Comparison of ENCODE assay signal across 18 cellular contexts in the genomic region with DNA sequence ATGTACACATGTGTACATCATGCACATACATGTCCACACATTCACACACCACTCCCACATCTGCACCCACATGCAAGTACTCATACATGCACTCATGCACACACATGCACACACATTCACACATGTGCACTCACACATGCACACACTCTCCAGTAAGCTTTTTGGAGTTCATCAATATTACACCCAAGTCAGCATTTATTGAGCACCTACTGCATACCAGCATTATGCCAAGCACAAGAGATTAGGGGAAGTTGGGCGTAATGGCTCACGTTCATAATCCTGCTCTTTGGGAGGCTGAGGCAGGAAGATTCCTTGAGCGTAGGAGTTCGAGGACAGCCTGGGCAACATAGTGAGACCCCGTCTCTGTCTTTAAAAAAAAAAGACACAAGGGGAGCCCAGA.
DNase-seq lines count a peak whose midpoint lies in the region; ATAC-seq, FAIRE-seq and TF ChIP-seq lines count a peak whose summit lies in the region.
"Had no signal": no experiment of that assay in that cellular context is flagged by ENCODE, and none has a peak within 500 bp of the region (broad histone marks: within the 10 kb centered on the region; RNA-seq: fewer than 3 reads in every experiment).

No MANE protein-coding gene starts in this region.

- no peak overlapping the region for H3K14ac ChIP-seq in IMR-90 (replicated peaks; ENCODE audit: low read depth, low read length)
- H3K14ac ChIP-seq in trophoblast cell (ENCODE audit: low read length) = no peak overlapping the region

- H2AK9ac ChIP-seq in IMR-90 (replicated peaks; ENCODE audit: low read depth, low read length, poor library complexity) = no peak overlapping the region

- no peaks in the 10 kb centered on the region for H3K36me3 ChIP-seq in IMR-90 (ENCODE audit: control insufficient read depth, insufficient read depth, low read length)
- no peaks in the 10 kb centered on the region for H3K36me3 ChIP-seq in bronchial epithelial cell (ENCODE audit: control insufficient read depth, insufficient read depth, low read length)
- H3K36me3 ChIP-seq in trophoblast cell (ENCODE audit: control insufficient read depth in 1 of 2, insufficient read depth in 2 of 2, low read length in 2 of 2) = no peaks in the 10 kb centered on the region
- H3K36me3 ChIP-seq in mesendoderm (ENCODE audit: control insufficient read depth, insufficient read depth, low read length) = no peaks in the 10 kb centered on the region
- H3K36me3 ChIP-seq: HAP-1 had no signal

- H2BK120ac ChIP-seq in IMR-90 (ENCODE audit: low read depth, low read length) = no peak overlapping the region
- H2BK120ac ChIP-seq in trophoblast cell (ENCODE audit: insufficient read depth, low read length, poor library complexity) = no peak overlapping the region
- H2BK120ac ChIP-seq in mesendoderm (ENCODE audit: low read depth, low read length) = no peak overlapping the region

- intact Hi-C loops in IMR-90 (cut with micrococcal nuclease) = no loop called here

- H4K5ac ChIP-seq in IMR-90 (ENCODE audit: low read depth, low read length) (no peak overlapping the region), mesendoderm (ENCODE audit: low read length) (no peak overlapping the region)

- POLR2A ChIA-PET in A549 (lab: Yijun Ruan, JAX) (no interaction called here), IMR-90 (lab: Charles Lee; ENCODE audit: unreplicated experiment) (no interaction called here)

- CTCF ChIA-PET in A549 (lab: Yijun Ruan, JAX) (no interaction called here), IMR-90 (lab: Yijun Ruan, JAX) (no interaction called here)

- TF ChIP-seq POLR2A in A549 (IDR thresholded peaks at IDR 0.05; ENCODE audit: low read length) = no peak
- TF ChIP-seq POLR2A in IMR-90 (IDR thresholded peaks at IDR 0.05; ENCODE audit: low read depth, low read length) = no peak

- H3K4me3 ChIP-seq in A549 (no peak overlapping the region), IMR-90 (ENCODE audit: insufficient read depth, low read depth, low read length) (no peak overlapping the region), bronchial epithelial cell (ENCODE audit: low read depth, low read length) (no peak overlapping the region), trophoblast cell (ENCODE audit: low read depth, low read length) (peak overlapping the region; percentile 20), mesendoderm (ENCODE audit: low read length) (no peak overlapping the region)
- H3K4me3 ChIP-seq: GM23338, HAP-1 had no signal

- H3K4me2 ChIP-seq in A549 (no peak overlapping the region), IMR-90 (ENCODE audit: low read depth, low read length) (no peak overlapping the region), trophoblast cell (ENCODE audit: low read length) (no peak overlapping the region), mesendoderm (ENCODE audit: low read length) (no peak overlapping the region)
- H3K4me2 ChIP-seq: GM23338 had no signal

- no peaks in the 10 kb centered on the region for H3K79me2 ChIP-seq in trophoblast cell (ENCODE audit: control insufficient read depth, insufficient read depth, low read length, poor library complexity)
- H3K79me2 ChIP-seq in mesendoderm (ENCODE audit: control insufficient read depth, insufficient read depth, low read length) = no peaks in the 10 kb centered on the region

- H2AK5ac ChIP-seq in IMR-90 (ENCODE audit: low read depth, low read length) (no peak overlapping the region), trophoblast cell (ENCODE audit: low read length) (no peak overlapping the region), mesendoderm (ENCODE audit: low read length) (no peak overlapping the region)

- H3K27me3 ChIP-seq in IMR-90 (ENCODE audit: control insufficient read depth, insufficient read depth, low read length) (no peaks in the 10 kb centered on the region), bronchial epithelial cell (ENCODE audit: control insufficient read depth, insufficient read depth, low read length) (no peaks in the 10 kb centered on the region), trophoblast cell (ENCODE audit: insufficient read depth, low read length) (no peaks in the 10 kb centered on the region), mesendoderm (ENCODE audit: insufficient read depth, low read length, poor library complexity) (no peaks in the 10 kb centered on the region)

- no peak overlapping the region for H2BK12ac ChIP-seq in trophoblast cell (ENCODE audit: low read length)

- no peak overlapping the region for H4K91ac ChIP-seq in IMR-90 (ENCODE audit: insufficient read depth, low read depth, low read length)
- H4K91ac ChIP-seq in trophoblast cell (ENCODE audit: low read depth, low read length) = no peak overlapping the region

- H3K9me3 ChIP-seq in A549 = no peaks in the 10 kb centered on the region
- H3K9me3 ChIP-seq in IMR-90 (ENCODE audit: control insufficient read depth, insufficient read depth, low read length) = peaks cover 5% of the 10 kb centered on the region; the same call in 1 of the 2 replicates
- H3K9me3 ChIP-seq in trophoblast cell (ENCODE audit: insufficient read depth, low read depth, low read length) = peaks cover 3% of the 10 kb centered on the region
- H3K9me3 ChIP-seq: Caco-2, HAP-1 had no signal

- H3K4me1 ChIP-seq in A549 = no peaks in the 10 kb centered on the region
- no peaks in the 10 kb centered on the region for H3K4me1 ChIP-seq in IMR-90 (ENCODE audit: control insufficient read depth, insufficient read depth, low read length)
- H3K4me1 ChIP-seq in trophoblast cell (ENCODE audit: control insufficient read depth in 1 of 2, insufficient read depth in 2 of 2, low read length in 2 of 2) = no peaks in the 10 kb centered on the region
- H3K4me1 ChIP-seq in mesendoderm (ENCODE audit: control insufficient read depth, low read depth, low read length) = no peaks in the 10 kb centered on the region
- H3K4me1 ChIP-seq: Caco-2, HAP-1 had no signal

- no peak for ATAC-seq in A549
- ATAC-seq in IMR-90 (ENCODE audit: low read depth) = no peak
- no peak for ATAC-seq in HG02642 (IDR thresholded peaks at IDR 0.05; ENCODE audit: poor library complexity, unreplicated experiment)
- ATAC-seq: GM23338 had no signal

- 10% methylated on average over 5 of the region's 5 CpGs for WGBS in A549 (ENCODE audit: missing lambda C conversion rate)
- WGBS in IMR-90 (ENCODE audit: extremely low coverage in 2 of 2, insufficient read length in 1 of 2), 2 experiments = 95% methylated on average over 3 of the region's 5 CpGs; no CpG with 5 or more reads in 1 of the 2 experiments
- no CpG with 5 or more reads among the region's 5 CpGs for WGBS in trophoblast cell (ENCODE audit: extremely low coverage, insufficient coverage, insufficient read length)
- no CpG with 5 or more reads among the region's 5 CpGs for WGBS in mesendoderm (ENCODE audit: extremely low coverage, insufficient coverage, low lambda C conversion rate)

- H2BK15ac ChIP-seq in IMR-90 (ENCODE audit: low read depth, low read length) (no peak overlapping the region), mesendoderm (replicated peaks; ENCODE audit: low read depth) (no peak overlapping the region)

- H3K4ac ChIP-seq in IMR-90 (ENCODE audit: low read depth, low read length) (no peak overlapping the region), trophoblast cell (ENCODE audit: low read depth, low read length) (no peak overlapping the region), mesendoderm (ENCODE audit: low read depth, low read length) (no peak overlapping the region)

- no peak for TF ChIP-seq CTCF in A549 (IDR thresholded peaks at IDR 0.05)
- no peak for TF ChIP-seq CTCF in IMR-90 (conservative IDR thresholded peaks at IDR 0.05; ENCODE audit: low read depth, low read length)
- no peak for TF ChIP-seq CTCF in bronchial epithelial cell (IDR thresholded peaks at IDR 0.05; ENCODE audit: insufficient read depth, low read length, severe bottlenecking)

- peaks cover 8% of the 10 kb centered on the region for H3K9me1 ChIP-seq in IMR-90 (ENCODE audit: insufficient read depth, low read length)

- H2BK5ac ChIP-seq in IMR-90 (ENCODE audit: low read depth, low read length, poor library complexity, severe bottlenecking) (no peak overlapping the region), trophoblast cell (ENCODE audit: low read depth, low read length, poor library complexity) (no peak overlapping the region), mesendoderm (ENCODE audit: low read length) (no peak overlapping the region)

- H3K18ac ChIP-seq in IMR-90 (ENCODE audit: low read depth, low read length) (no peak overlapping the region), trophoblast cell (ENCODE audit: low read length) (no peak overlapping the region), mesendoderm (ENCODE audit: low read length) (no peak overlapping the region)

- no TSS peak for BruUV-seq in IMR-90 (replicated peaks; lab: Mats Ljungman, UMichigan)

- H3K27ac ChIP-seq in A549 (no peak overlapping the region), IMR-90 (ENCODE audit: insufficient read depth, low read length) (no peak overlapping the region), trophoblast cell (ENCODE audit: low read depth, low read length) (no peak overlapping the region), mesendoderm (ENCODE audit: low read depth, low read length) (no peak overlapping the region)

- dilution Hi-C loops in IMR-90 (cut with HindIII; ENCODE audit: low sequenced_read_pairs, unreplicated experiment) = no loop called here

- TF ChIP-seq EP300 in A549 (IDR thresholded peaks at IDR 0.05) = no peak

- H3K9ac ChIP-seq in IMR-90 (ENCODE audit: low read depth, low read length) (no peak overlapping the region), trophoblast cell (ENCODE audit: low read length) (no peak overlapping the region), mesendoderm (ENCODE audit: low read length) (no peak overlapping the region)

- FAIRE-seq in A549 (lab: Jason Lieb, UNC) (no peak), bronchial epithelial cell (lab: Jason Lieb, UNC) (peak; percentile 84)
- FAIRE-seq: G401.6, H54 had no signal

- in situ Hi-C loops in IMR-90 (cut with MboI; ENCODE audit: low sequenced_read_pairs) = no loop called here

- H3K23ac ChIP-seq in IMR-90 (ENCODE audit: low read depth, low read length) (no peak overlapping the region), trophoblast cell (ENCODE audit: low read length) (peak overlapping the region; percentile 18), mesendoderm (ENCODE audit: low read length) (no peak overlapping the region)

- TF ChIP-seq RAD21 in A549 (conservative IDR thresholded peaks at IDR 0.05 in 1 of 2, IDR thresholded peaks at IDR 0.05 in 1 of 2) (no peak), IMR-90 (IDR thresholded peaks at IDR 0.05; ENCODE audit: low read length) (no peak)

- H4K8ac ChIP-seq in IMR-90 (ENCODE audit: low read depth in 2 of 2, low read length in 2 of 2) (no peak overlapping the region), trophoblast cell (ENCODE audit: low read depth, low read length) (no peak overlapping the region), mesendoderm (ENCODE audit: low read depth, low read length) (no peak overlapping the region)

- H3K79me1 ChIP-seq in IMR-90 (ENCODE audit: low read depth in 1 of 2, low read length in 2 of 2) = no peaks in the 10 kb centered on the region
- no peaks in the 10 kb centered on the region for H3K79me1 ChIP-seq in trophoblast cell (ENCODE audit: low read length)
- no peaks in the 10 kb centered on the region for H3K79me1 ChIP-seq in mesendoderm (ENCODE audit: low read length)

- H2AFZ ChIP-seq in IMR-90 (replicated peaks; ENCODE audit: low read length, poor library complexity) (no peak overlapping the region), trophoblast cell (ENCODE audit: insufficient read depth, low read length, poor library complexity) (no peak overlapping the region)
- H2AFZ ChIP-seq: GM23338 had no signal

- no peak for DNase-seq in A549 (ENCODE audit: low read depth in 1 of 2, low spot score in 1 of 2)
- DNase-seq in IMR-90 = no peak
- DNase-seq in bronchial epithelial cell (ENCODE audit: low read depth) = no peak
- DNase-seq in trophoblast cell = no peak
- no peak for DNase-seq in globus pallidus (ENCODE audit: low spot score)
- no peak for DNase-seq in mesendoderm
- DNase-seq: 8988T; C1 segment of cervical spinal cord; Caco-2; CD4-positive, alpha-beta memory T cell; DMS153; DND-41; HFFc6 had no signal

- no peak overlapping the region for H3K56ac ChIP-seq in IMR-90 (ENCODE audit: extremely low read depth, insufficient read depth, low read length)
- no peak overlapping the region for H3K56ac ChIP-seq in mesendoderm (ENCODE audit: low read length)

- H2BK20ac ChIP-seq in IMR-90 (ENCODE audit: low read depth, low read length) = no peak overlapping the region

- H4K12ac ChIP-seq in trophoblast cell (ENCODE audit: low read depth, low read length) = no peak overlapping the region

- H4K20me1 ChIP-seq in IMR-90 (ENCODE audit: insufficient read depth, low read length) = no peaks in the 10 kb centered on the region
